Comparison of ENCODE assay signal across 8 cellular contexts in genomic region chr16:48156790-48157209, GRCh38. TPM values are rescaled to one million over a fixed set of nuclear protein-coding genes. Genes with fewer than 3 reads are reported as not detected.
A peak's percentile ranks its signal among the peaks of the same experiment; 100 is the strongest.
DNase-seq lines count a peak whose midpoint lies in the region; ATAC-seq and TF ChIP-seq lines count a peak whose summit lies in the region.

No MANE protein-coding gene starts in this region.

- TF ChIP-seq POLR2A in breast epithelium (IDR thresholded peaks at IDR 0.05) = no peak

- peak; percentile 94 for TF ChIP-seq CTCF in CD4-positive, alpha-beta T cell (IDR thresholded peaks at IDR 0.05)
- TF ChIP-seq CTCF in WTC11 (IDR thresholded peaks at IDR 0.05) (peak; percentile 94), breast epithelium (IDR thresholded peaks at IDR 0.05) (peak; percentile 55 to 79 (median 78))

- H3K36me3 Mint-ChIP-seq in CD4-positive, alpha-beta T cell (ENCODE audit: low read depth) = no peaks in the 10 kb centered on the region
- H3K36me3 Mint-ChIP-seq in WTC11 = no peaks in the 10 kb centered on the region

- no peaks in the 10 kb centered on the region for H3K9me3 Mint-ChIP-seq in CD4-positive, alpha-beta T cell
- H3K9me3 Mint-ChIP-seq in WTC11 = no peaks in the 10 kb centered on the region

- DNase-seq in CD4-positive, alpha-beta T cell = peak; percentile 62 to 86 (median 75)
- peak; percentile 75 for DNase-seq in H4 (ENCODE audit: low spot score)
- peak; percentile 63 for DNase-seq in NCI-H2171 (lab: John Stamatoyannopoulos, UW)
- peak; percentile 91 for DNase-seq in WTC11 (ENCODE audit: low spot score)
- peak; percentile 58 to 89 for DNase-seq in breast epithelium (ENCODE audit: low spot score in 2 of 2)
- peak; percentile 81 for DNase-seq in iris pigment epithelial cell (ENCODE audit: low read depth)
- peak; percentile 75 to 89 (median 88) for DNase-seq in stimulated activated CD4-positive, alpha-beta T cell treated with anti-CD3 and anti-CD28 coated beads, Interleukin-12 subunit alpha, Interleukin-12 subunit beta, amount 100 ng/mL, for 48 hours (ENCODE audit: low read depth in 2 of 3, low spot score in 1 of 3)

- H3K36me3 ChIP-seq in breast epithelium = no peaks in the 10 kb centered on the region

- H3K4me3 ChIP-seq in breast epithelium = no peak overlapping the region

- H3K4me1 Mint-ChIP-seq in CD4-positive, alpha-beta T cell (ENCODE audit: low read depth) = no peaks in the 10 kb centered on the region
- H3K4me1 Mint-ChIP-seq in WTC11 = peaks cover 10% of the 10 kb centered on the region

- CTCF ChIA-PET in CD4-positive, alpha-beta T cell (lab: Charles Lee) = no interaction called here
- CTCF ChIA-PET in WTC11 (lab: Charles Lee) = interaction anchor here (0.5 to 2.7 kb wide), 8 partner anchors 8 to 1043 kb away, joined by 3 to 8 read pairs (median 3); no protein-coding TSS in a partner anchor

- peaks cover 14% of the 10 kb centered on the region for H3K27me3 Mint-ChIP-seq in CD4-positive, alpha-beta T cell
- peaks cover 17% of the 10 kb centered on the region for H3K27me3 Mint-ChIP-seq in WTC11 (ENCODE audit: low read depth)

- no peak overlapping the region for H3K27ac Mint-ChIP-seq in CD4-positive, alpha-beta T cell
- no peak overlapping the region for H3K27ac Mint-ChIP-seq in WTC11

- H3K4me1 ChIP-seq in breast epithelium = no peaks in the 10 kb centered on the region

- peaks cover 3% of the 10 kb centered on the region for H3K27me3 ChIP-seq in CD4-positive, alpha-beta T cell (ENCODE audit: control insufficient read depth, insufficient read depth, low read length)
- H3K27me3 ChIP-seq in breast epithelium = no peaks in the 10 kb centered on the region

- POLR2A ChIA-PET in CD4-positive, alpha-beta T cell (lab: Charles Lee) = no interaction called here
- POLR2A ChIA-PET in WTC11 (lab: Charles Lee) = no interaction called here

- H3K4me3 Mint-ChIP-seq in CD4-positive, alpha-beta T cell = no peak overlapping the region
- no peak overlapping the region for H3K4me3 Mint-ChIP-seq in WTC11

- no peaks in the 10 kb centered on the region for H3K9me3 ChIP-seq in CD4-positive, alpha-beta T cell (ENCODE audit: control insufficient read depth, low read length)
- H3K9me3 ChIP-seq in breast epithelium = no peaks in the 10 kb centered on the region

- peak; percentile 74 for ATAC-seq in CD4-positive, alpha-beta T cell (ENCODE audit: poor library complexity)
- ATAC-seq in WTC11 (peak; percentile 88), HG03196 (IDR thresholded peaks at IDR 0.05; ENCODE audit: unreplicated experiment) (no peak)

- intact Hi-C loops in CD4-positive, alpha-beta T cell (cut with DNase I, micrococcal nuclease) = loop anchor here (1.0 to 5.0 kb wide), 5 partner anchors 476 to 1539 kb away; no protein-coding TSS in a partner anchor
- intact Hi-C loops in breast epithelium (cut with DNase I; ENCODE audit: low total_unique reads) = no loop called here

- H3K27ac ChIP-seq in CD4-positive, alpha-beta T cell (ENCODE audit: low read depth, low read length) = no peak overlapping the region
- H3K27ac ChIP-seq in breast epithelium = no peak overlapping the region

TF ChIP-seq in WTC11, 78 proteins besides CTCF, POLR2A, EP300 and RAD21 (continues in another document):
- TF ChIP-seq ATF6 (CRISPR knock-in tag; IDR thresholded peaks at IDR 0.05) = no peak
- TF ChIP-seq NFE2L1 (CRISPR knock-in tag; IDR thresholded peaks at IDR 0.05) = no peak
- TF ChIP-seq MAX (CRISPR knock-in tag; IDR thresholded peaks at IDR 0.05) = peak; percentile 77; the same call in 1 of the 2 replicates
- no peak for TF ChIP-seq ELF4 (CRISPR knock-in tag; IDR thresholded peaks at IDR 0.05; ENCODE audit: low read depth)
- TF ChIP-seq GABPB1 (CRISPR knock-in tag; IDR thresholded peaks at IDR 0.05) = 0 out of 2 replicates have a peak, but pooled peaks have one; percentile 29
- TF ChIP-seq NR2C2 (CRISPR knock-in tag; IDR thresholded peaks at IDR 0.05) = no peak
- 0 out of 2 replicates have a peak, but pooled peaks have one; percentile 11 for TF ChIP-seq HMGXB4 (CRISPR knock-in tag; IDR thresholded peaks at IDR 0.05)
- TF ChIP-seq ARID4B (CRISPR knock-in tag; IDR thresholded peaks at IDR 0.05; ENCODE audit: borderline replicate concordance) = no peak

RNA-seq across cellular contexts. Expression of gene ABCC12, which starts 1.0 kb away (rescaled TPM):
- not detected for total RNA-seq in CD4-positive, alpha-beta T cell
- not detected in 2 replicates for total RNA-seq in H4 (2014; rRNA removed; shearing (Covaris generic))
- total RNA-seq in WTC11 (2021) (not detected in 3 replicates), breast epithelium (1 to 10 TPM in 1 of 3 donors, under 1 TPM in 1, not detected in 1; 0.15 to 1.6 TPM)
